Comparison of ENCODE assay signal across 10 cellular contexts in genomic region chr6:77512554-77512953, GRCh38. TPM values are rescaled to one million over a fixed set of nuclear protein-coding genes. Genes with fewer than 3 reads are reported as not detected.
"Had no signal": no experiment of that assay in that cellular context is flagged by ENCODE, and none has a peak within 500 bp of the region (broad histone marks: within the 10 kb centered on the region; RNA-seq: fewer than 3 reads in every experiment).

No MANE protein-coding gene starts in this region.

- H3K4me3 ChIP-seq: K562 had no signal

- H3K4me2 ChIP-seq: KMS-11 had no signal

- H3K27ac ChIP-seq: HL-60, KMS-11 had no signal

- DNase-seq: IMR-90, KBM-7, KG1 had no signal

- H3K9ac ChIP-seq: KMS-11 had no signal

- ATAC-seq: K562 had no signal

- FAIRE-seq: HTR-8/SVneo, K562 had no signal

RNA-seq across cellular contexts. Expression of gene HTR1B, which starts 49.3 kb away (rescaled TPM):
- total RNA-seq: HT-29, HT1080, K562 had no signal
- polyA plus RNA-seq: IgD-negative memory B cell, K562 had no signal
